ENCODE assay signal across 24 cellular contexts in genomic region chr7:21603477-21603876, GRCh38.
A peak's percentile ranks its signal among the peaks of the same experiment; 100 is the strongest.
DNase-seq lines count a peak whose midpoint lies in the region; ATAC-seq and TF ChIP-seq lines count a peak whose summit lies in the region.
"Had no signal": no experiment of that assay in that cellular context is flagged by ENCODE, and none has a peak within 500 bp of the region (broad histone marks: within the 10 kb centered on the region; RNA-seq: fewer than 3 reads in every experiment).

No MANE protein-coding gene starts in this region.

- peak; percentile 14 to 18 for ATAC-seq in activated T-cell treated with anti-CD3 and anti-CD28 coated beads, Interleukin-2, amount 50 U/mL, for 4 hours
- no peak for ATAC-seq in HG02840 (IDR thresholded peaks at IDR 0.05; ENCODE audit: low FRiP score, unreplicated experiment)
- ATAC-seq: A549 had no signal

- no TSS peak for BruUV-seq in mammary epithelial cell (replicated peaks; lab: Mats Ljungman, UMichigan)

- intact Hi-C loops in mammary epithelial cell (cut with micrococcal nuclease): no loop called here

- no peaks in the 10 kb centered on the region for H3K36me3 Mint-ChIP-seq in activated T-cell treated with anti-CD3 and anti-CD28 coated beads, Interleukin-2, amount 50 U/mL, for 4 hours (ENCODE audit: insufficient read depth)
- H3K36me3 Mint-ChIP-seq: CD4-positive, alpha-beta memory T cell had no signal

- dilution Hi-C loops in mammary epithelial cell (cut with HindIII; ENCODE audit: low sequenced_read_pairs): no loop called here

- H3K9ac ChIP-seq in adipocyte (ENCODE audit: low read length): no peak overlapping the region
- no peak overlapping the region for H3K9ac ChIP-seq in mammary epithelial cell (ENCODE audit: insufficient read depth, low read length)

- H3K4me3 ChIP-seq in adipocyte (ENCODE audit: low read length): no peak overlapping the region
- no peak overlapping the region for H3K4me3 ChIP-seq in retinal pigment epithelial cell (ENCODE audit: low read length)
- H3K4me3 ChIP-seq in mammary epithelial cell (replicated peaks in 1 of 3; ENCODE audit: insufficient read depth in 1 of 3, low read depth in 2 of 3, low read length in 3 of 3): no peak overlapping the region
- H3K4me3 ChIP-seq: A549, HAP-1, SK-N-MC had no signal

- no peaks in the 10 kb centered on the region for H3K27me3 ChIP-seq in adipocyte (replicated peaks; ENCODE audit: control insufficient read depth, insufficient read depth, low read length)
- H3K27me3 ChIP-seq in mammary epithelial cell (ENCODE audit: insufficient read depth, low read length): no peaks in the 10 kb centered on the region

- H3K4me3 Mint-ChIP-seq in activated T-cell treated with anti-CD3 and anti-CD28 coated beads, Interleukin-2, amount 50 U/mL, for 4 hours: no peak overlapping the region
- H3K4me3 Mint-ChIP-seq: HFFc6 had no signal

- H3K4me2 ChIP-seq in mammary epithelial cell (ENCODE audit: insufficient read depth, low read depth, low read length): no peak overlapping the region
- H3K4me2 ChIP-seq: A549 had no signal

- TF ChIP-seq CTCF in retinal pigment epithelial cell (conservative IDR thresholded peaks at IDR 0.05; ENCODE audit: low read depth, low read length) (no peak), mammary epithelial cell (conservative IDR thresholded peaks at IDR 0.05 in 1 of 2, IDR thresholded peaks at IDR 0.05 in 1 of 2; ENCODE audit: extremely low read depth in 1 of 2, insufficient read depth in 1 of 2, low read depth in 1 of 2, low read length in 2 of 2) (no peak)

- CTCF ChIA-PET in mammary epithelial cell (lab: Charles Lee; ENCODE audit: low non-redundant PET): no interaction called here

- H3K79me2 ChIP-seq in mammary epithelial cell (ENCODE audit: insufficient read depth, low read length): no peaks in the 10 kb centered on the region

- in situ Hi-C loops in mammary epithelial cell (cut with MboI; ENCODE audit: low sequenced_read_pairs in 2 of 2): no loop called here

- no peaks in the 10 kb centered on the region for H3K9me3 Mint-ChIP-seq in activated T-cell treated with anti-CD3 and anti-CD28 coated beads, Interleukin-2, amount 50 U/mL, for 4 hours
- H3K9me3 Mint-ChIP-seq: HFFc6 had no signal

- H3K4me1 Mint-ChIP-seq in activated T-cell treated with anti-CD3 and anti-CD28 coated beads, Interleukin-2, amount 50 U/mL, for 4 hours (ENCODE audit: low read depth): peaks cover 10% of the 10 kb centered on the region

- H3K9me3 ChIP-seq in adipocyte (ENCODE audit: control insufficient read depth, low read length) (no peaks in the 10 kb centered on the region), mammary epithelial cell (replicated peaks; ENCODE audit: insufficient read depth, low read length) (no peaks in the 10 kb centered on the region)
- H3K9me3 ChIP-seq: HAP-1 had no signal

- no peaks in the 10 kb centered on the region for H4K20me1 ChIP-seq in mammary epithelial cell (ENCODE audit: insufficient read depth, low read length)

- H3K4me1 ChIP-seq in adipocyte (ENCODE audit: control insufficient read depth, insufficient read depth, low read length) (no peaks in the 10 kb centered on the region), mammary epithelial cell (ENCODE audit: insufficient read depth, low read length) (no peaks in the 10 kb centered on the region)
- H3K4me1 ChIP-seq: A549, HAP-1 had no signal

- no peak overlapping the region for H2AFZ ChIP-seq in mammary epithelial cell (ENCODE audit: low read depth, low read length)

- H3K27ac ChIP-seq in mammary epithelial cell (ENCODE audit: insufficient read depth, low read depth, low read length): no peak overlapping the region
- H3K27ac ChIP-seq: A549, SK-N-MC had no signal

- H3K27me3 Mint-ChIP-seq in activated T-cell treated with anti-CD3 and anti-CD28 coated beads, Interleukin-2, amount 50 U/mL, for 4 hours (ENCODE audit: low read depth): peaks cover 3% of the 10 kb centered on the region

- H3K36me3 ChIP-seq in adipocyte (ENCODE audit: control insufficient read depth, insufficient read depth, low read length, severe bottlenecking): no peaks in the 10 kb centered on the region
- no peaks in the 10 kb centered on the region for H3K36me3 ChIP-seq in mammary epithelial cell (ENCODE audit: insufficient read depth, low read length)
- H3K36me3 ChIP-seq: HAP-1 had no signal

- DNase-seq in activated T-cell treated with anti-CD3 and anti-CD28 coated beads, Interleukin-2, amount 50 U/mL, for 4 hours: no peak
- DNase-seq in activated T-cell treated with anti-CD3 and anti-CD28 coated beads, Interleukin-2, amount 50 U/mL, for 48 hours: no peak
- DNase-seq in OCI-M1 (lab: John Stamatoyannopoulos, UW): peak; percentile 5
- DNase-seq in adipocyte (ENCODE audit: low read depth): peak; percentile 8
- peak; percentile 48 for DNase-seq in retinal pigment epithelial cell (ENCODE audit: low read depth)
- DNase-seq in mammary epithelial cell: no peak
- DNase-seq: C1 segment of cervical spinal cord; CD4-positive, alpha-beta memory T cell; COR-L47; DMS53; GDM1; GOT3; HFFc6; KBM-7; NCI-H1105 treated with DMSO at 0.1 percent for 48 hours; NCI-H146; NCI-H2029; NCI-H446 treated with DMSO at 0.1 percent for 48 hours; NCI-H526; SIG-M5 had no signal

Comparison
In these comparisons a context has a peak if more than half of its experiments do, and no peak if none do; other contexts are left out.
1. DNase-seq: peak in OCI-M1 (single experiment), adipocyte (single experiment) and retinal pigment epithelial cell (single experiment); none in activated T-cell treated with anti-CD3 and anti-CD28 coated beads, Interleukin-2, amount 50 U/mL, for 4 hours (single experiment), activated T-cell treated with anti-CD3 and anti-CD28 coated beads, Interleukin-2, amount 50 U/mL, for 48 hours (0 of 2) and mammary epithelial cell (single experiment).